Comparison of ENCODE assay signal across 9 cellular contexts in the genomic region with DNA sequence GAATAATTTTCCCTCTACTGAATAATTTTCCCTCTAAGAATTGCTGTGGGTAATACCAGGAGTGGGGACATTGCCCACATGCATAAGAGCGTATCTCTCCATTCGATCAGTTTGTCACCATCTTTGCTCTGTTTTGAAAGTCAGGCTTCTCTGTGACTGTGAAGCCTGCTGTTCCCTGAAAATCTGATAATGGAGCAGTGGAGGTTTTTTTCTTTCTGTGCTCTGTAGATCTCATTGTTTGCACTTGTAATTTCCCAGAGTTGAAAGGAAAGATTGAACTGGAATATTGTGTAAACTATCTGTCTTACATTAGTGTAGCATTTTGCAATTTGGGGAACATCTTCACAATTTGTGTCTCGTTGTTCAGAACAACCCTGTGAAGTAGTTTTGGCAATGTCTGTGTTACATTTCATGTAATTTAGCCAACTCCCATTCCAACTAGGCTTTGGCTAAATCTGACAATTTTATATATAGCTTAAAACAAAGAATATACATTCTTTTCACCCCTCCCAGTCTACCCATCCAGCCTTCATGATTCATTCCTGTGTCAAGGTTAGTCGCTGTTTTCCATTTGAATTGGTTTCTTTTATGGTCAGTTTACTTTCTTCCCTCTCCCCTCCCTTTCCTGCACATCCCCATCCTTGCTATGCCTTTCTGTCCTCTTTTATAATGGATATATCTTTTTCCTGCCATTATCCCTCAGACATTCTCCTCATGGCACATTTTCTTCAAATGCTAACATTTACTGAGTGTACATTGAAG. TPM values are rescaled to one million over a fixed set of nuclear protein-coding genes. Genes with fewer than 3 reads are reported as not detected.
DNase-seq lines count a peak whose midpoint lies in the region; ATAC-seq and TF ChIP-seq lines count a peak whose summit lies in the region.
"Had no signal": no experiment of that assay in that cellular context is flagged by ENCODE, and none has a peak within 500 bp of the region (broad histone marks: within the 10 kb centered on the region; RNA-seq: fewer than 3 reads in every experiment).

No MANE protein-coding gene starts in this region.

- CTCF ChIA-PET in CD8-positive, alpha-beta T cell (lab: Charles Lee): no interaction called here
- CTCF ChIA-PET in OCI-LY7 (lab: Charles Lee; ENCODE audit: unreplicated experiment): no interaction called here

- H3K27ac Mint-ChIP-seq in CD8-positive, alpha-beta T cell: no peak overlapping the region
- H3K27ac Mint-ChIP-seq in nephron: no peak overlapping the region

- TF ChIP-seq CTCF in CD8-positive, alpha-beta T cell (IDR thresholded peaks at IDR 0.05): no peak
- TF ChIP-seq CTCF in OCI-LY7 (conservative IDR thresholded peaks at IDR 0.05; ENCODE audit: low read length) (no peak), nephron (IDR thresholded peaks at IDR 0.05; ENCODE audit: unreplicated experiment in 3 of 3) (no peak), colonic mucosa (IDR thresholded peaks at IDR 0.05) (no peak), prostate gland (IDR thresholded peaks at IDR 0.05) (no peak)

- H3K9ac ChIP-seq in endocrine pancreas (ENCODE audit: control insufficient read depth, insufficient read depth, low read length): no peak overlapping the region
- H3K9ac ChIP-seq in colonic mucosa (ENCODE audit: low read depth in 2 of 2, low read length in 2 of 2): peak overlapping the region in 1 of 2 donors; percentile 12

- peaks cover 33% of the 10 kb centered on the region for H3K36me3 Mint-ChIP-seq in CD8-positive, alpha-beta T cell
- H3K36me3 Mint-ChIP-seq in nephron (ENCODE audit: low read depth): peaks cover 23% of the 10 kb centered on the region

- H3K9me3 ChIP-seq in CD8-positive, alpha-beta T cell (ENCODE audit: low read length): peaks cover 3% of the 10 kb centered on the region
- H3K9me3 ChIP-seq in OCI-LY7 (ENCODE audit: low read length) (no peaks in the 10 kb centered on the region), endocrine pancreas (ENCODE audit: control insufficient read depth, low read length) (no peaks in the 10 kb centered on the region), colonic mucosa (no peaks in the 10 kb centered on the region), prostate gland (no peaks in the 10 kb centered on the region)

- H3K4me1 Mint-ChIP-seq in CD8-positive, alpha-beta T cell (ENCODE audit: low read depth): peaks cover 36% of the 10 kb centered on the region
- H3K4me1 Mint-ChIP-seq in nephron: peaks cover 23% of the 10 kb centered on the region

- no peak overlapping the region for H3K4me3 ChIP-seq in CD8-positive, alpha-beta T cell (ENCODE audit: low read depth, low read length)
- H3K4me3 ChIP-seq in OCI-LY7 (ENCODE audit: low read depth, low read length, poor library complexity, severe bottlenecking) (peak overlapping the region; percentile 42), endocrine pancreas (ENCODE audit: control insufficient read depth, insufficient read depth, low read length) (peak overlapping the region; percentile 85), colonic mucosa (no peak overlapping the region), prostate gland (no peak overlapping the region)

- no peaks in the 10 kb centered on the region for H3K36me3 ChIP-seq in CD8-positive, alpha-beta T cell (ENCODE audit: insufficient read depth, low read length)
- no peaks in the 10 kb centered on the region; the same call in 1 of the 2 replicates for H3K36me3 ChIP-seq in OCI-LY7 (ENCODE audit: insufficient read depth, low read length)
- H3K36me3 ChIP-seq in endocrine pancreas (ENCODE audit: control insufficient read depth, insufficient read depth, low read length): no peaks in the 10 kb centered on the region
- H3K36me3 ChIP-seq in colonic mucosa: no peaks in the 10 kb centered on the region
- no peaks in the 10 kb centered on the region for H3K36me3 ChIP-seq in prostate gland

- H3K79me2 ChIP-seq in OCI-LY7 (ENCODE audit: insufficient read depth, low read depth, low read length): peaks cover 12% of the 10 kb centered on the region; the same call in 1 of the 2 replicates

- no peak for ATAC-seq in CD8-positive, alpha-beta T cell
- ATAC-seq in HG03460 (IDR thresholded peaks at IDR 0.05; ENCODE audit: unreplicated experiment) (no peak), GM19328 (IDR thresholded peaks at IDR 0.05; ENCODE audit: unreplicated experiment) (no peak)
- ATAC-seq: left lobe of liver had no signal

- 43% methylated on average over 4 of the region's 4 CpGs for WGBS in prostate gland

- H3K27ac ChIP-seq in CD8-positive, alpha-beta T cell (ENCODE audit: low read depth, low read length): no peak overlapping the region
- no peak overlapping the region for H3K27ac ChIP-seq in OCI-LY7 (ENCODE audit: low read depth, low read length, poor library complexity, severe bottlenecking)
- H3K27ac ChIP-seq in colonic mucosa: no peak overlapping the region
- no peak overlapping the region for H3K27ac ChIP-seq in prostate gland

- H3K27me3 ChIP-seq in CD8-positive, alpha-beta T cell (ENCODE audit: insufficient read depth, low read length): no peaks in the 10 kb centered on the region
- no peaks in the 10 kb centered on the region for H3K27me3 ChIP-seq in endocrine pancreas (ENCODE audit: control insufficient read depth, insufficient read depth, low read length)
- H3K27me3 ChIP-seq in colonic mucosa: no peaks in the 10 kb centered on the region
- H3K27me3 ChIP-seq in prostate gland (replicated peaks; ENCODE audit: insufficient read depth): no peaks in the 10 kb centered on the region

- intact Hi-C loops in CD8-positive, alpha-beta T cell (cut with DNase I, micrococcal nuclease): loop anchor here in 1 of 2 experiments (10.0 kb wide), 4 partner anchors 311 to 1881 kb away; a partner anchor contains a TSS
- intact Hi-C loops in OCI-LY7 (cut with micrococcal nuclease; ENCODE audit: unreplicated experiment): loop anchor here (10.0 kb wide), 1 partner anchor 359 kb away; no protein-coding TSS in a partner anchor
- intact Hi-C loops in colonic mucosa (cut with DNase I): no loop called here
- intact Hi-C loops in prostate gland (cut with DNase I): loop anchor here (10.0 kb wide), 2 partner anchors 309 to 1031 kb away; a partner anchor contains a TSS

- no peaks in the 10 kb centered on the region for H3K27me3 Mint-ChIP-seq in CD8-positive, alpha-beta T cell (ENCODE audit: low read depth)
- H3K27me3 Mint-ChIP-seq in nephron (ENCODE audit: low read depth): no peaks in the 10 kb centered on the region

- H3K9me3 Mint-ChIP-seq in CD8-positive, alpha-beta T cell: peaks cover 9% of the 10 kb centered on the region
- peaks cover 3% of the 10 kb centered on the region for H3K9me3 Mint-ChIP-seq in nephron

- no TSS peak for BruUV-seq in OCI-LY7 (replicated peaks; lab: Mats Ljungman, UMichigan)

- peaks cover 4% of the 10 kb centered on the region; the same call in 1 of the 2 replicates for H4K20me1 ChIP-seq in OCI-LY7 (ENCODE audit: insufficient read depth, low read length)

- no peak for DNase-seq in CD8-positive, alpha-beta T cell
- DNase-seq in OCI-LY7 (ENCODE audit: low spot score) (no peak), colonic mucosa (no peak), prostate gland (ENCODE audit: low spot score) (no peak)

- TF ChIP-seq POLR2A in prostate gland (IDR thresholded peaks at IDR 0.05): no peak

- H2AFZ ChIP-seq in OCI-LY7 (ENCODE audit: low read length): no peak overlapping the region

- H3K4me3 Mint-ChIP-seq in CD8-positive, alpha-beta T cell: peak overlapping the region; percentile 54
- H3K4me3 Mint-ChIP-seq in nephron: peak overlapping the region; percentile 33 to 64 (median 53)

- peak overlapping the region; percentile 53 for H3K4me2 ChIP-seq in OCI-LY7 (ENCODE audit: low read length)

- POLR2A ChIA-PET in CD8-positive, alpha-beta T cell (lab: Charles Lee): no interaction called here
- POLR2A ChIA-PET in OCI-LY7 (lab: Charles Lee): no interaction called here

- no peaks in the 10 kb centered on the region for H3K9me2 ChIP-seq in OCI-LY7 (ENCODE audit: insufficient read depth, low read length)

- peaks cover 13% of the 10 kb centered on the region for H3K4me1 ChIP-seq in CD8-positive, alpha-beta T cell (ENCODE audit: insufficient read depth, low read length)
- H3K4me1 ChIP-seq in OCI-LY7 (ENCODE audit: insufficient read depth, low read length, poor library complexity, severe bottlenecking): no peaks in the 10 kb centered on the region
- peaks cover 18% of the 10 kb centered on the region for H3K4me1 ChIP-seq in endocrine pancreas (ENCODE audit: control insufficient read depth, insufficient read depth, low read length)
- H3K4me1 ChIP-seq in colonic mucosa: no peaks in the 10 kb centered on the region
- no peaks in the 10 kb centered on the region for H3K4me1 ChIP-seq in prostate gland (replicated peaks)

RNA-seq across cellular contexts. Expression of a gene that starts 4.5 kb away (rescaled TPM):
- 10 to 100 TPM; 27.7 to 30.2 TPM for total RNA-seq in CD8-positive, alpha-beta T cell
- total RNA-seq in OCI-LY7 (2014; rRNA removed; shearing (Covaris generic)): 6.7 and 8.6 TPM in 2 replicates
- total RNA-seq in OCI-LY7 (2022) (7.3 and 7.4 TPM in 2 replicates), colonic mucosa (1 to 10 TPM; 5.1 to 7.9 TPM), prostate gland (10 to 100 TPM; 10.7 to 14.4 TPM)

Comparison
In these comparisons a context has a peak if more than half of its experiments do, and no peak if none do; other contexts are left out.
1. H3K4me3 ChIP-seq: peak in OCI-LY7 (single experiment) and endocrine pancreas (single experiment); none in CD8-positive, alpha-beta T cell (single experiment), colonic mucosa (single experiment) and prostate gland (0 of 2).